14 cellular contexts compared by ENCODE assay signal in the genomic region with DNA sequence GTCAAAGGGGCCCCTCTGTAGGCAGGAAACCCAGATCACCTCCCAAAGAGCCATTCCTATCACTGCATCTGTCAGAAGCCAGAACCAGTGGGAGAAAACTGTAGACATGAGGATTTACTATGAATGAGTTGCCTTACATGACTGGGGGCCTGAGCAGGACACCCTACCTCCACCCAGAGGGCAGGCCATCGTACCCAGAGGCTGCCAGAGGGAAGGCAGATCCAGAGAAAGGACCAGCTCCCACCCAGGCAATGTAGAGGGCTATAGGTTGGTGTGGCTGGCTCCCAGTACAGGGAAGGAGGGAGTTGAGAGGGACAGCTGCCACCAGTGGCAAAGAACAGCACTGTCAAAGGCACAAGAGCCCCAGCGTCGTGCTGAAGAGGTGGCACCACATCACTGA.
DNase-seq lines count a peak whose midpoint lies in the region; TF ChIP-seq lines count a peak whose summit lies in the region.
"Had no signal": no experiment of that assay in that cellular context is flagged by ENCODE, and none has a peak within 500 bp of the region (broad histone marks: within the 10 kb centered on the region; RNA-seq: fewer than 3 reads in every experiment).

No MANE protein-coding gene starts in this region.

- H3K36me3 ChIP-seq in right atrium auricular region (no peaks in the 10 kb centered on the region), esophagus muscularis mucosa (no peaks in the 10 kb centered on the region), trophoblast cell (ENCODE audit: control insufficient read depth in 1 of 2, insufficient read depth in 2 of 2, low read length in 2 of 2) (no peaks in the 10 kb centered on the region)
- H3K36me3 ChIP-seq: HAP-1 had no signal

- no peak overlapping the region for H3K4me2 ChIP-seq in trophoblast cell (ENCODE audit: low read length)

- DNase-seq in cardiac septum (ENCODE audit: low spot score): peak; percentile 70
- DNase-seq in right atrium auricular region (ENCODE audit: low spot score): no peak
- peak; percentile 78 for DNase-seq in esophagus muscularis mucosa (ENCODE audit: extremely low spot score)
- peak; percentile 46 for DNase-seq in posterior vena cava (ENCODE audit: low spot score)
- no peak for DNase-seq in trophoblast cell
- DNase-seq in central memory CD4-positive, alpha-beta T cell: no peak
- DNase-seq in Ammon's horn (ENCODE audit: low spot score): no peak
- DNase-seq: 8988T; CD4-positive, alpha-beta T cell; GF-D8; IMR-90 had no signal

- H3K79me2 ChIP-seq in trophoblast cell (ENCODE audit: control insufficient read depth, insufficient read depth, low read length, poor library complexity): no peaks in the 10 kb centered on the region

- no peak overlapping the region for H2BK120ac ChIP-seq in trophoblast cell (ENCODE audit: insufficient read depth, low read length, poor library complexity)

- H3K27me3 ChIP-seq in right atrium auricular region (no peaks in the 10 kb centered on the region), esophagus muscularis mucosa (peaks cover 0 to 5% (median 0%) of the 10 kb centered on the region in 4 donors), trophoblast cell (ENCODE audit: insufficient read depth, low read length) (no peaks in the 10 kb centered on the region)

- H3K27ac ChIP-seq in right atrium auricular region: no peak overlapping the region
- H3K27ac ChIP-seq in esophagus muscularis mucosa (replicated peaks in 1 of 4): no peak overlapping the region
- H3K27ac ChIP-seq in trophoblast cell (ENCODE audit: low read depth, low read length): no peak overlapping the region
- H3K27ac ChIP-seq: C4-2B had no signal

- H4K8ac ChIP-seq in trophoblast cell (ENCODE audit: low read depth, low read length): no peak overlapping the region

- H3K79me1 ChIP-seq in trophoblast cell (ENCODE audit: low read length): no peaks in the 10 kb centered on the region

- intact Hi-C loops in cardiac septum (cut with DNase I): no loop called here
- intact Hi-C loops in esophagus muscularis mucosa (cut with DNase I): no loop called here
- intact Hi-C loops in posterior vena cava (cut with DNase I): no loop called here

- no peak for TF ChIP-seq POLR2A in esophagus muscularis mucosa (IDR thresholded peaks at IDR 0.05; ENCODE audit: low read depth)

- H3K4me3 ChIP-seq in right atrium auricular region (no peak overlapping the region), esophagus muscularis mucosa (no peak overlapping the region), trophoblast cell (ENCODE audit: low read depth, low read length) (no peak overlapping the region)
- H3K4me3 ChIP-seq: HAP-1, K562 had no signal

- H4K91ac ChIP-seq in trophoblast cell (ENCODE audit: low read depth, low read length): no peak overlapping the region

- H4K12ac ChIP-seq in trophoblast cell (ENCODE audit: low read depth, low read length): no peak overlapping the region

- no peak overlapping the region for H2AFZ ChIP-seq in trophoblast cell (ENCODE audit: insufficient read depth, low read length, poor library complexity)

- H3K9me3 ChIP-seq in right atrium auricular region (no peaks in the 10 kb centered on the region), esophagus muscularis mucosa (peaks cover 0 to 6% (median 3%) of the 10 kb centered on the region in 4 donors), trophoblast cell (ENCODE audit: insufficient read depth, low read depth, low read length) (peaks cover 8% of the 10 kb centered on the region)
- H3K9me3 ChIP-seq: HAP-1 had no signal

- H3K23ac ChIP-seq in trophoblast cell (ENCODE audit: low read length): no peak overlapping the region

- H2BK12ac ChIP-seq in trophoblast cell (ENCODE audit: low read length): no peak overlapping the region

- H3K4ac ChIP-seq in trophoblast cell (ENCODE audit: low read depth, low read length): no peak overlapping the region

- H3K9ac ChIP-seq in trophoblast cell (ENCODE audit: low read length): no peak overlapping the region

- H3K4me1 ChIP-seq in right atrium auricular region (no peaks in the 10 kb centered on the region), esophagus muscularis mucosa (no peaks in the 10 kb centered on the region), trophoblast cell (ENCODE audit: control insufficient read depth in 1 of 2, insufficient read depth in 2 of 2, low read length in 2 of 2) (no peaks in the 10 kb centered on the region)
- H3K4me1 ChIP-seq: HAP-1 had no signal

- TF ChIP-seq EP300 in esophagus muscularis mucosa (IDR thresholded peaks at IDR 0.05): no peak

- H3K14ac ChIP-seq in trophoblast cell (ENCODE audit: low read length): no peak overlapping the region

- WGBS in esophagus muscularis mucosa: 68% methylated on average over 3 of the region's 3 CpGs
- WGBS in trophoblast cell (ENCODE audit: extremely low coverage, insufficient coverage, insufficient read length): no CpG with 5 or more reads among the region's 3 CpGs

- no peak overlapping the region for H2BK5ac ChIP-seq in trophoblast cell (ENCODE audit: low read depth, low read length, poor library complexity)

- TF ChIP-seq CTCF in right atrium auricular region (IDR thresholded peaks at IDR 0.05) (no peak), esophagus muscularis mucosa (IDR thresholded peaks at IDR 0.05) (no peak)

- H2AK5ac ChIP-seq in trophoblast cell (ENCODE audit: low read length): no peak overlapping the region

- no peak overlapping the region for H3K18ac ChIP-seq in trophoblast cell (ENCODE audit: low read length)

Comparison
In these comparisons a context has a peak if more than half of its experiments do, and no peak if none do; other contexts are left out.
1. DNase-seq: peak in cardiac septum (single experiment), esophagus muscularis mucosa (single experiment) and posterior vena cava (single experiment); none in right atrium auricular region (single experiment), trophoblast cell (0 of 2), central memory CD4-positive, alpha-beta T cell (single experiment) and Ammon's horn (single experiment).